ENCODE assay signal across 11 cellular contexts in the genomic region with DNA sequence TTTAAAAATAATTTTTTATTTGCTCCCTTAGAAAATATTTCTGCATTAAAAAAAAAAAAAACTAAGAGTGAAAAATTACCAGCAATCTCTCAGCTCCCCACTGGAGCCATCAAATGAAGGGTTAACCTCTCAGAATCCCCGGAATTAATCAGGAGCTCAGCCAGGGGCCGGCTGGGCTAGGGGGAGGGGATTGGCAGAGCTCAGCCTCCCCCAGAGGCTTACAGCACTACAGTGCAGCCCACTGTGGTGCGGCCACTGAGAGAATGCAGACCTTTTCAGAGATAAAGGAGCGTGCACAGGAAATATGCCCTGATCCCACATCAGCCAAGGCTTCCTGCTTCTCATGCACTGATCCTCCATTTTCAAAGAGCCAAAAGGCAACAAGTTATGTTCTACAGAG.
DNase-seq lines count a peak whose midpoint lies in the region; ATAC-seq and TF ChIP-seq lines count a peak whose summit lies in the region.
"Had no signal": no experiment of that assay in that cellular context is flagged by ENCODE, and none has a peak within 500 bp of the region (broad histone marks: within the 10 kb centered on the region; RNA-seq: fewer than 3 reads in every experiment).

No MANE protein-coding gene starts in this region.

- POLR2A ChIA-PET in WTC11 (lab: Charles Lee), result interaction anchor here (0.6 to 0.7 kb wide), 2 partner anchors 716 to 1212 kb away, joined by 3 to 4 read pairs; no protein-coding TSS in a partner anchor

- CTCF ChIA-PET in WTC11 (lab: Charles Lee), result interaction anchor here (0.6 to 2.0 kb wide), 5 partner anchors 29 to 333 kb away, joined by 3 to 12 read pairs (median 3); no protein-coding TSS in a partner anchor

- no peaks in the 10 kb centered on the region for H3K27me3 Mint-ChIP-seq in WTC11 (ENCODE audit: low read depth)

- ATAC-seq in WTC11 (peak; percentile 99), right cardiac atrium (peak; percentile 73 to 81), left lung (no peak), GM21423 (IDR thresholded peaks at IDR 0.05; ENCODE audit: unreplicated experiment) (no peak)
- ATAC-seq: activated T-cell treated with anti-CD3 and anti-CD28 coated beads, Interleukin-2, amount 50 U/mL, for 4 hours had no signal

- 3% methylated on average over 4 of the region's 4 CpGs for WGBS in right cardiac atrium

- no peak overlapping the region for H3K4me3 ChIP-seq in Jurkat, Clone E6-1 (ENCODE audit: low read length)
- H3K4me3 ChIP-seq in right cardiac atrium (ENCODE audit: low read length), result no peak overlapping the region
- no peak overlapping the region for H3K4me3 ChIP-seq in left lung

- intact Hi-C loops in right cardiac atrium (cut with DNase I) (no loop called here), posterior cingulate gyrus (cut with DNase I) (no loop called here), left lung (cut with DNase I) (no loop called here)

- H3K27ac Mint-ChIP-seq in WTC11, result no peak overlapping the region

- no peaks in the 10 kb centered on the region for H3K9me3 Mint-ChIP-seq in WTC11
- H3K9me3 Mint-ChIP-seq: activated T-cell treated with anti-CD3 and anti-CD28 coated beads, Interleukin-2, amount 50 U/mL, for 4 hours had no signal

- H3K36me3 Mint-ChIP-seq in WTC11, result no peaks in the 10 kb centered on the region

- peak overlapping the region; percentile 34 for H3K4me3 Mint-ChIP-seq in WTC11
- H3K4me3 Mint-ChIP-seq: activated T-cell treated with anti-CD3 and anti-CD28 coated beads, Interleukin-2, amount 50 U/mL, for 4 hours had no signal

- TF ChIP-seq CTCF in WTC11 (IDR thresholded peaks at IDR 0.05) (no peak), left lung (IDR thresholded peaks at IDR 0.05) (no peak)

- H3K9me3 ChIP-seq in right cardiac atrium (ENCODE audit: control insufficient read depth, low read length) (no peaks in the 10 kb centered on the region), left lung (no peaks in the 10 kb centered on the region)

- peak; percentile 26 for DNase-seq in Jurkat, Clone E6-1 (ENCODE audit: low read depth, low spot score)
- DNase-seq in WTC11 (ENCODE audit: low spot score) (peak; percentile 65), right cardiac atrium (peak; percentile 18 to 72 (median 69)), posterior cingulate gyrus (peak in 7 of 10 donors; percentile 19 to 83 (median 49)), left lung (no peak), germinal center (ENCODE audit: low spot score) (no peak), cerebellar cortex (ENCODE audit: low spot score) (no peak)
- DNase-seq: activated T-cell treated with anti-CD3 and anti-CD28 coated beads, Interleukin-2, amount 50 U/mL, for 4 hours; aorta; NCI-H1436 treated with DMSO at 0.1 percent for 48 hours had no signal

- peaks cover 59% of the 10 kb centered on the region for H3K4me1 Mint-ChIP-seq in WTC11

- H3K27me3 ChIP-seq in right cardiac atrium (ENCODE audit: control insufficient read depth, insufficient read depth), result no peaks in the 10 kb centered on the region
- H3K27me3 ChIP-seq in left lung, result peaks cover 0 to 10% of the 10 kb centered on the region in 2 donors

- H3K4me1 ChIP-seq in right cardiac atrium (ENCODE audit: control insufficient read depth, insufficient read depth, low read length) (peaks cover 5% of the 10 kb centered on the region), left lung (peaks cover 7 to 8% of the 10 kb centered on the region in 2 donors)

- no peaks in the 10 kb centered on the region for H3K36me3 ChIP-seq in left lung

- H3K27ac ChIP-seq in right cardiac atrium (ENCODE audit: low read length), result no peak overlapping the region
- no peak overlapping the region for H3K27ac ChIP-seq in left lung

TF ChIP-seq in WTC11, 78 proteins besides CTCF, POLR2A, EP300 and RAD21:
- TF ChIP-seq, protein P1, sequence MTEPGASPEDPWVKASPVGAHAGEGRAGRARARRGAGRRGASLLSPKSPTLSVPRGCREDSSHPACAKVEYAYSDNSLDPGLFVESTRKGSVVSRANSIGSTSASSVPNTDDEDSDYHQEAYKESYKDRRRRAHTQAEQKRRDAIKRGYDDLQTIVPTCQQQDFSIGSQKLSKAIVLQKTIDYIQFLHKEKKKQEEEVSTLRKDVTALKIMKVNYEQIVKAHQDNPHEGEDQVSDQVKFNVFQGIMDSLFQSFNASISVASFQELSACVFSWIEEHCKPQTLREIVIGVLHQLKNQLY (CRISPR knock-in tag; IDR thresholded peaks at IDR 0.05), result no peak
- TF ChIP-seq, protein P2, sequence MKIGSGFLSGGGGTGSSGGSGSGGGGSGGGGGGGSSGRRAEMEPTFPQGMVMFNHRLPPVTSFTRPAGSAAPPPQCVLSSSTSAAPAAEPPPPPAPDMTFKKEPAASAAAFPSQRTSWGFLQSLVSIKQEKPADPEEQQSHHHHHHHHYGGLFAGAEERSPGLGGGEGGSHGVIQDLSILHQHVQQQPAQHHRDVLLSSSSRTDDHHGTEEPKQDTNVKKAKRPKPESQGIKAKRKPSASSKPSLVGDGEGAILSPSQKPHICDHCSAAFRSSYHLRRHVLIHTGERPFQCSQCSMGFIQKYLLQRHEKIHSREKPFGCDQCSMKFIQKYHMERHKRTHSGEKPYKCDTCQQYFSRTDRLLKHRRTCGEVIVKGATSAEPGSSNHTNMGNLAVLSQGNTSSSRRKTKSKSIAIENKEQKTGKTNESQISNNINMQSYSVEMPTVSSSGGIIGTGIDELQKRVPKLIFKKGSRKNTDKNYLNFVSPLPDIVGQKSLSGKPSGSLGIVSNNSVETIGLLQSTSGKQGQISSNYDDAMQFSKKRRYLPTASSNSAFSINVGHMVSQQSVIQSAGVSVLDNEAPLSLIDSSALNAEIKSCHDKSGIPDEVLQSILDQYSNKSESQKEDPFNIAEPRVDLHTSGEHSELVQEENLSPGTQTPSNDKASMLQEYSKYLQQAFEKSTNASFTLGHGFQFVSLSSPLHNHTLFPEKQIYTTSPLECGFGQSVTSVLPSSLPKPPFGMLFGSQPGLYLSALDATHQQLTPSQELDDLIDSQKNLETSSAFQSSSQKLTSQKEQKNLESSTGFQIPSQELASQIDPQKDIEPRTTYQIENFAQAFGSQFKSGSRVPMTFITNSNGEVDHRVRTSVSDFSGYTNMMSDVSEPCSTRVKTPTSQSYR (CRISPR knock-in tag; IDR thresholded peaks at IDR 0.05), result peak; percentile 57; the same call in 1 of the 2 replicates
- TF ChIP-seq CREB1 (CRISPR knock-in tag; IDR thresholded peaks at IDR 0.05), result no peak
- TF ChIP-seq ZNF121 (CRISPR knock-in tag; IDR thresholded peaks at IDR 0.05), result no peak
- TF ChIP-seq NR3C1 (CRISPR knock-in tag; conservative IDR thresholded peaks at IDR 0.05; ENCODE audit: low read depth), result no peak
- TF ChIP-seq, protein P3, sequence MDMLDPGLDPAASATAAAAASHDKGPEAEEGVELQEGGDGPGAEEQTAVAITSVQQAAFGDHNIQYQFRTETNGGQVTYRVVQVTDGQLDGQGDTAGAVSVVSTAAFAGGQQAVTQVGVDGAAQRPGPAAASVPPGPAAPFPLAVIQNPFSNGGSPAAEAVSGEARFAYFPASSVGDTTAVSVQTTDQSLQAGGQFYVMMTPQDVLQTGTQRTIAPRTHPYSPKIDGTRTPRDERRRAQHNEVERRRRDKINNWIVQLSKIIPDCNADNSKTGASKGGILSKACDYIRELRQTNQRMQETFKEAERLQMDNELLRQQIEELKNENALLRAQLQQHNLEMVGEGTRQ (CRISPR knock-in tag; IDR thresholded peaks at IDR 0.05), result no peak
- TF ChIP-seq, protein P4, sequence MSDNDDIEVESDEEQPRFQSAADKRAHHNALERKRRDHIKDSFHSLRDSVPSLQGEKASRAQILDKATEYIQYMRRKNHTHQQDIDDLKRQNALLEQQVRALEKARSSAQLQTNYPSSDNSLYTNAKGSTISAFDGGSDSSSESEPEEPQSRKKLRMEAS (CRISPR knock-in tag; IDR thresholded peaks at IDR 0.05), result no peak
- TF ChIP-seq ATF1 (CRISPR knock-in tag; IDR thresholded peaks at IDR 0.05), result no peak
- no peak for TF ChIP-seq KAT7 (CRISPR knock-in tag; IDR thresholded peaks at IDR 0.05; ENCODE audit: borderline replicate concordance)
- TF ChIP-seq ZNF138 (CRISPR knock-in tag; conservative IDR thresholded peaks at IDR 0.05), result no peak
- TF ChIP-seq, protein P5, sequence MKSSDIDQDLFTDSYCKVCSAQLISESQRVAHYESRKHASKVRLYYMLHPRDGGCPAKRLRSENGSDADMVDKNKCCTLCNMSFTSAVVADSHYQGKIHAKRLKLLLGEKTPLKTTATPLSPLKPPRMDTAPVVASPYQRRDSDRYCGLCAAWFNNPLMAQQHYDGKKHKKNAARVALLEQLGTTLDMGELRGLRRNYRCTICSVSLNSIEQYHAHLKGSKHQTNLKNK (CRISPR knock-in tag; IDR thresholded peaks at IDR 0.05), result no peak
- no peak for TF ChIP-seq FOXJ3 (CRISPR knock-in tag; IDR thresholded peaks at IDR 0.05; ENCODE audit: borderline replicate concordance)
- TF ChIP-seq NFATC4 (CRISPR knock-in tag; IDR thresholded peaks at IDR 0.05), result no peak
- TF ChIP-seq, protein P6, sequence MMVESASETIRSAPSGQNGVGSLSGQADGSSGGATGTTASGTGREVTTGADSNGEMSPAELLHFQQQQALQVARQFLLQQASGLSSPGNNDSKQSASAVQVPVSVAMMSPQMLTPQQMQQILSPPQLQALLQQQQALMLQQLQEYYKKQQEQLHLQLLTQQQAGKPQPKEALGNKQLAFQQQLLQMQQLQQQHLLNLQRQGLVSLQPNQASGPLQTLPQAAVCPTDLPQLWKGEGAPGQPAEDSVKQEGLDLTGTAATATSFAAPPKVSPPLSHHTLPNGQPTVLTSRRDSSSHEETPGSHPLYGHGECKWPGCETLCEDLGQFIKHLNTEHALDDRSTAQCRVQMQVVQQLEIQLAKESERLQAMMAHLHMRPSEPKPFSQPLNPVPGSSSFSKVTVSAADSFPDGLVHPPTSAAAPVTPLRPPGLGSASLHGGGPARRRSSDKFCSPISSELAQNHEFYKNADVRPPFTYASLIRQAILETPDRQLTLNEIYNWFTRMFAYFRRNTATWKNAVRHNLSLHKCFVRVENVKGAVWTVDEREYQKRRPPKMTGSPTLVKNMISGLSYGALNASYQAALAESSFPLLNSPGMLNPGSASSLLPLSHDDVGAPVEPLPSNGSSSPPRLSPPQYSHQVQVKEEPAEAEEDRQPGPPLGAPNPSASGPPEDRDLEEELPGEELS (CRISPR knock-in tag; IDR thresholded peaks at IDR 0.05), result no peak
- no peak for TF ChIP-seq PRRX2 (CRISPR knock-in tag; IDR thresholded peaks at IDR 0.05)
- TF ChIP-seq ZNF423 (CRISPR knock-in tag; IDR thresholded peaks at IDR 0.05), result peak; percentile 79
- no peak for TF ChIP-seq ZNF396 (CRISPR knock-in tag; IDR thresholded peaks at IDR 0.05; ENCODE audit: borderline replicate concordance)
- TF ChIP-seq ETV6 (CRISPR knock-in tag; IDR thresholded peaks at IDR 0.05), result 0 out of 2 replicates have a peak, but pooled peaks have one; percentile 33
- TF ChIP-seq, protein P7, sequence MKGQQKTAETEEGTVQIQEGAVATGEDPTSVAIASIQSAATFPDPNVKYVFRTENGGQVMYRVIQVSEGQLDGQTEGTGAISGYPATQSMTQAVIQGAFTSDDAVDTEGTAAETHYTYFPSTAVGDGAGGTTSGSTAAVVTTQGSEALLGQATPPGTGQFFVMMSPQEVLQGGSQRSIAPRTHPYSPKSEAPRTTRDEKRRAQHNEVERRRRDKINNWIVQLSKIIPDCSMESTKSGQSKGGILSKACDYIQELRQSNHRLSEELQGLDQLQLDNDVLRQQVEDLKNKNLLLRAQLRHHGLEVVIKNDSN (CRISPR knock-in tag; IDR thresholded peaks at IDR 0.05), result no peak

Comparison
In these comparisons a context has a peak if more than half of its experiments do, and no peak if none do; other contexts are left out.
1. DNase-seq: peak in Jurkat, Clone E6-1 (single experiment), WTC11 (single experiment), right cardiac atrium (3 of 3) and posterior cingulate gyrus (7 of 10); none in left lung (0 of 2), germinal center (single experiment) and cerebellar cortex (single experiment).
2. ATAC-seq: peak in WTC11 (single experiment) and right cardiac atrium (2 of 2); none in left lung (single experiment) and GM21423 (single experiment).